ENCODE assay signal across 14 cellular contexts in genomic region chr5:176175101-176175852, GRCh38.
DNase-seq lines count a peak whose midpoint lies in the region; ATAC-seq and TF ChIP-seq lines count a peak whose summit lies in the region.
"Had no signal": no experiment of that assay in that cellular context is flagged by ENCODE, and none has a peak within 500 bp of the region (broad histone marks: within the 10 kb centered on the region; RNA-seq: fewer than 3 reads in every experiment).

No MANE protein-coding gene starts in this region.

- CTCF ChIA-PET in activated CD8-positive, alpha-beta T cell treated with anti-CD3 and anti-CD28 coated beads, Interleukin-2, amount 10 ng/mL, durations not matched to agents 7 days and 5 days (lab: Charles Lee): no interaction called here
- CTCF ChIA-PET in activated CD8-positive, alpha-beta T cell treated with anti-CD3 and anti-CD28 coated beads for 36 hours (lab: Charles Lee): no interaction called here

- DNase-seq in activated CD8-positive, alpha-beta T cell treated with anti-CD3 and anti-CD28 coated beads, Interleukin-2, amount 10 ng/mL, durations not matched to agents 7 days and 5 days: peak; percentile 9
- no peak for DNase-seq in activated CD8-positive, alpha-beta T cell treated with anti-CD3 and anti-CD28 coated beads for 36 hours
- DNase-seq in MM.1S (peak; percentile 15), islet precursor cell (peak; percentile 48), type B pancreatic cell (ENCODE audit: extremely low spot score, unreplicated experiment) (peak; percentile 56), NCI-H510A treated with DMSO at 0.1 percent for 48 hours (lab: John Stamatoyannopoulos, UW) (no peak), amniotic stem cell (lab: John Stamatoyannopoulos, UW) (no peak)
- DNase-seq: Caco-2; CD8-positive, alpha-beta T cell; DND-41; GDM1; HCEC 1CT had no signal

- no peaks in the 10 kb centered on the region for H4K20me1 ChIP-seq in MM.1S (ENCODE audit: insufficient read depth, low read length)

- H3K4me3 ChIP-seq in MM.1S (ENCODE audit: low read length): peak overlapping the region; percentile 21

- H3K9me3 ChIP-seq in MM.1S (replicated peaks; ENCODE audit: insufficient read depth, low read length): no peaks in the 10 kb centered on the region
- H3K9me3 ChIP-seq: Caco-2 had no signal

- peak overlapping the region; percentile 83 for H3K27ac ChIP-seq in MM.1S (ENCODE audit: low read length)
- H3K27ac ChIP-seq: 22Rv1 had no signal

- H3K27ac Mint-ChIP-seq in activated CD8-positive, alpha-beta T cell treated with anti-CD3 and anti-CD28 coated beads, Interleukin-2, amount 10 ng/mL, durations not matched to agents 7 days and 5 days: no peak overlapping the region
- no peak overlapping the region for H3K27ac Mint-ChIP-seq in activated CD8-positive, alpha-beta T cell treated with anti-CD3 and anti-CD28 coated beads for 36 hours
- H3K27ac Mint-ChIP-seq in type B pancreatic cell: no peak overlapping the region
- H3K27ac Mint-ChIP-seq: CD14-positive monocyte; CD8-positive, alpha-beta T cell had no signal

- H2AFZ ChIP-seq in MM.1S (ENCODE audit: low read length): peak overlapping the region; percentile 42

- POLR2A ChIA-PET in activated CD8-positive, alpha-beta T cell treated with anti-CD3 and anti-CD28 coated beads, Interleukin-2, amount 10 ng/mL, durations not matched to agents 7 days and 5 days (lab: Charles Lee): no interaction called here
- POLR2A ChIA-PET in activated CD8-positive, alpha-beta T cell treated with anti-CD3 and anti-CD28 coated beads for 36 hours (lab: Charles Lee): no interaction called here

- peaks cover 18% of the 10 kb centered on the region for H3F3A ChIP-seq in MM.1S (ENCODE audit: insufficient read depth, low read length)

- no peaks in the 10 kb centered on the region for H3K36me3 ChIP-seq in MM.1S (replicated peaks; ENCODE audit: insufficient read depth, low read length)

- H3K9me3 Mint-ChIP-seq in activated CD8-positive, alpha-beta T cell treated with anti-CD3 and anti-CD28 coated beads, Interleukin-2, amount 10 ng/mL, durations not matched to agents 7 days and 5 days (ENCODE audit: insufficient read depth): no peaks in the 10 kb centered on the region
- no peaks in the 10 kb centered on the region for H3K9me3 Mint-ChIP-seq in activated CD8-positive, alpha-beta T cell treated with anti-CD3 and anti-CD28 coated beads for 36 hours
- H3K9me3 Mint-ChIP-seq in type B pancreatic cell: peaks cover 6% of the 10 kb centered on the region

- intact Hi-C loops in activated CD8-positive, alpha-beta T cell treated with anti-CD3 and anti-CD28 coated beads for 36 hours (cut with micrococcal nuclease): no loop called here

- H3K9ac ChIP-seq in MM.1S (ENCODE audit: low read length): peak overlapping the region; percentile 36; the same call in 1 of the 2 replicates

- ATAC-seq in activated CD8-positive, alpha-beta T cell treated with anti-CD3 and anti-CD28 coated beads, Interleukin-2, amount 10 ng/mL, durations not matched to agents 7 days and 5 days: no peak
- ATAC-seq in activated CD8-positive, alpha-beta T cell treated with anti-CD3 and anti-CD28 coated beads for 36 hours: no peak
- ATAC-seq: CD8-positive, alpha-beta T cell had no signal

- peaks cover 18% of the 10 kb centered on the region for H3K27me3 Mint-ChIP-seq in activated CD8-positive, alpha-beta T cell treated with anti-CD3 and anti-CD28 coated beads, Interleukin-2, amount 10 ng/mL, durations not matched to agents 7 days and 5 days (ENCODE audit: low read depth)
- peaks cover 28% of the 10 kb centered on the region for H3K27me3 Mint-ChIP-seq in activated CD8-positive, alpha-beta T cell treated with anti-CD3 and anti-CD28 coated beads for 36 hours
- peaks cover 54% of the 10 kb centered on the region for H3K27me3 Mint-ChIP-seq in type B pancreatic cell

- H3K4me1 Mint-ChIP-seq in activated CD8-positive, alpha-beta T cell treated with anti-CD3 and anti-CD28 coated beads, Interleukin-2, amount 10 ng/mL, durations not matched to agents 7 days and 5 days (ENCODE audit: low read depth): no peaks in the 10 kb centered on the region
- H3K4me1 Mint-ChIP-seq in activated CD8-positive, alpha-beta T cell treated with anti-CD3 and anti-CD28 coated beads for 36 hours (ENCODE audit: low read depth): no peaks in the 10 kb centered on the region
- peaks cover 5% of the 10 kb centered on the region for H3K4me1 Mint-ChIP-seq in type B pancreatic cell (ENCODE audit: unreplicated experiment)
- H3K4me1 Mint-ChIP-seq: CD14-positive monocyte had no signal

- no peaks in the 10 kb centered on the region for H3K36me3 Mint-ChIP-seq in activated CD8-positive, alpha-beta T cell treated with anti-CD3 and anti-CD28 coated beads, Interleukin-2, amount 10 ng/mL, durations not matched to agents 7 days and 5 days (ENCODE audit: low read depth)
- no peaks in the 10 kb centered on the region for H3K36me3 Mint-ChIP-seq in activated CD8-positive, alpha-beta T cell treated with anti-CD3 and anti-CD28 coated beads for 36 hours (ENCODE audit: low read depth)
- no peaks in the 10 kb centered on the region for H3K36me3 Mint-ChIP-seq in type B pancreatic cell
- H3K36me3 Mint-ChIP-seq: CD14-positive monocyte; CD8-positive, alpha-beta T cell had no signal

- H3K4me3 Mint-ChIP-seq in activated CD8-positive, alpha-beta T cell treated with anti-CD3 and anti-CD28 coated beads, Interleukin-2, amount 10 ng/mL, durations not matched to agents 7 days and 5 days: no peak overlapping the region
- H3K4me3 Mint-ChIP-seq in activated CD8-positive, alpha-beta T cell treated with anti-CD3 and anti-CD28 coated beads for 36 hours: no peak overlapping the region
- no peak overlapping the region for H3K4me3 Mint-ChIP-seq in type B pancreatic cell
- H3K4me3 Mint-ChIP-seq: CD14-positive monocyte; CD8-positive, alpha-beta T cell had no signal

- H3K9me2 ChIP-seq in MM.1S (replicated peaks; ENCODE audit: insufficient read depth, low read length): no peaks in the 10 kb centered on the region

- H3K27me3 ChIP-seq in MM.1S (replicated peaks; ENCODE audit: insufficient read depth, low read length): no peaks in the 10 kb centered on the region

- no peak for TF ChIP-seq CTCF in activated CD8-positive, alpha-beta T cell treated with anti-CD3 and anti-CD28 coated beads for 36 hours (IDR thresholded peaks at IDR 0.05)
- no peak for TF ChIP-seq CTCF in MM.1S (IDR thresholded peaks at IDR 0.05; ENCODE audit: low read length)
- TF ChIP-seq CTCF in type B pancreatic cell (conservative IDR thresholded peaks at IDR 0.05): no peak

- H3K79me2 ChIP-seq in MM.1S (ENCODE audit: low read length): no peaks in the 10 kb centered on the region

- peak overlapping the region; percentile 77 for H3K4me2 ChIP-seq in MM.1S (ENCODE audit: low read depth, low read length)

- H3K4me1 ChIP-seq in MM.1S (ENCODE audit: low read length): peaks cover 24% of the 10 kb centered on the region
- H3K4me1 ChIP-seq: Caco-2 had no signal

Comparison
In these comparisons a context has a peak if more than half of its experiments do, and no peak if none do; other contexts are left out.
1. DNase-seq: peak in activated CD8-positive, alpha-beta T cell treated with anti-CD3 and anti-CD28 coated beads, Interleukin-2, amount 10 ng/mL, durations not matched to agents 7 days and 5 days (single experiment), MM.1S (single experiment), islet precursor cell (single experiment) and type B pancreatic cell (single experiment); none in activated CD8-positive, alpha-beta T cell treated with anti-CD3 and anti-CD28 coated beads for 36 hours (single experiment), NCI-H510A treated with DMSO at 0.1 percent for 48 hours (single experiment) and amniotic stem cell (single experiment).